Comparison of ENCODE assay signal across 8 cellular contexts in genomic region chr10:91043173-91043910, GRCh38.
DNase-seq lines count a peak whose midpoint lies in the region; ATAC-seq and TF ChIP-seq lines count a peak whose summit lies in the region.

No MANE protein-coding gene starts in this region.

- H3K36me3 ChIP-seq in ascending aorta (no peaks in the 10 kb centered on the region), kidney epithelial cell (ENCODE audit: control insufficient read depth, insufficient read depth, low read length) (no peaks in the 10 kb centered on the region)

- TF ChIP-seq CTCF in ascending aorta (IDR thresholded peaks at IDR 0.05): peak in 2 of 3 experiments; percentile 38 to 62
- peak; percentile 33 for TF ChIP-seq CTCF in kidney epithelial cell (IDR thresholded peaks at IDR 0.05; ENCODE audit: insufficient read depth, low read length, poor library complexity, severe bottlenecking)

- no peak for ATAC-seq in HG03159 (IDR thresholded peaks at IDR 0.05; ENCODE audit: unreplicated experiment)
- no peak for ATAC-seq in HG02973 (IDR thresholded peaks at IDR 0.05; ENCODE audit: unreplicated experiment)
- ATAC-seq in HG02885 (IDR thresholded peaks at IDR 0.05; ENCODE audit: poor library complexity, unreplicated experiment): no peak
- ATAC-seq in HG02852 (IDR thresholded peaks at IDR 0.05; ENCODE audit: unreplicated experiment): no peak

- DNase-seq in Ammon's horn (ENCODE audit: low spot score) (peak; percentile 63), HT1080 (ENCODE audit: low read depth) (peak; percentile 28), ascending aorta (ENCODE audit: low spot score in 2 of 2) (no peak), kidney epithelial cell (ENCODE audit: low read depth) (no peak)

- no peak overlapping the region for H3K27ac ChIP-seq in ascending aorta

- H3K27me3 ChIP-seq in ascending aorta (no peaks in the 10 kb centered on the region), kidney epithelial cell (ENCODE audit: control insufficient read depth, insufficient read depth, low read length) (no peaks in the 10 kb centered on the region)

- H3K9me3 ChIP-seq in ascending aorta: no peaks in the 10 kb centered on the region

- H3K4me1 ChIP-seq in ascending aorta: peaks cover 0 to 5% of the 10 kb centered on the region in 2 donors

- H3K4me3 ChIP-seq in ascending aorta: no peak overlapping the region
- H3K4me3 ChIP-seq in kidney epithelial cell (ENCODE audit: low read depth, low read length): no peak overlapping the region

- intact Hi-C loops in ascending aorta (cut with DNase I): loop anchor here (1.0 to 5.0 kb wide), 2 partner anchors 119 to 208 kb away; no protein-coding TSS in a partner anchor

Comparison
In these comparisons a context has a peak if more than half of its experiments do, and no peak if none do; other contexts are left out.
1. DNase-seq: peak in Ammon's horn (single experiment) and HT1080 (single experiment); none in ascending aorta (0 of 2) and kidney epithelial cell (single experiment).